1 cellular context compared by ENCODE assay signal in the genomic region with DNA sequence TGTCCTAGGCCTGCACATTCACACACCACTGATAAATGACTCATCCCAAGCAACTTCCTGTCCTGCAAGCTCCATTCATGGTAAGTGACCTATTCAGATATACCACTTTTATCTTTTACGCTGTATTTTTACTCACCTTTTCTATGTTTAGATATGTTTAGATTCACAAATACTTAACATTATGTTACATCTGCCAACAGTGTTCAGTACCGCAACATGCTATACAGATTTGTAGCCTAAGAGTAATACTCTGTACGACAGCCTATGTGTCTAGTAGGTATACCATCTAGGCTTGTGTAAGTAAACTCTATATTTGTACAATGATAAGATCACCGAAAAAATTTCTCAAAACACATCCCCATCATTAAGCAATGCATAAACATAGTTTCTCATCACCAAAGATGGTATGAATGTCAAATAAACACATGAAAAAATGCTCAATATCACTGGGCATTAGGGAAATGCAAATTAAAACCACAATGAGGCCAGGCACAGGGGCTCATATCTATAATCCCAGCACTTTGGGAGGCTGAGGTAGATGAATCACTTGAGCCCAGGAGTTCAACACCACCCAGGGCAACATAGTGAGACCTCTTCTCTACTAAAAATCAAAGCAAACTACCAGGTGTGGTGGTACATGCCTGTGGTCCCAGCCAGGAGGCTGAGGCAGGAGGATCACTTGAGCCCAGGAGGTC.
TF ChIP-seq lines count a peak whose summit lies in the region.

No MANE protein-coding gene starts in this region.

TF ChIP-seq in HepG2, 621 proteins besides CTCF, POLR2A, EP300 and RAD21 (continued from another document):
- peak; percentile 33; the same call in 1 of the 2 replicates for TF ChIP-seq BHLHE40 (IDR thresholded peaks at IDR 0.05; ENCODE audit: low read length)
